In genomic region chr4:173609158-173609557, GRCh38 we compare ENCODE assay signal across 15 cellular contexts.
"Had no signal": no experiment of that assay in that cellular context is flagged by ENCODE, and none has a peak within 500 bp of the region (broad histone marks: within the 10 kb centered on the region; RNA-seq: fewer than 3 reads in every experiment).

No MANE protein-coding gene starts in this region.

- H3K79me2 ChIP-seq: parathyroid adenoma had no signal

- H3K4me3 Mint-ChIP-seq: activated CD4-positive, alpha-beta memory T cell treated with anti-CD3 and anti-CD28 coated beads, Interleukin-2, amount 10 ng/mL, durations not matched to agents 7 days and 5 days; activated naive CD4-positive, alpha-beta T cell treated with anti-CD3 and anti-CD28 coated beads, Interleukin-2, amount 50 U/mL, for 24 hours; stimulated activated naive B cell treated with anti-CD40 and anti-IgM and Interleukin-4, amounts not matched to agents 10 μg/mL and 1 μg/mL and 100 μg/mL, for 72 hours; T-helper 17 cell had no signal

- H3K36me3 Mint-ChIP-seq: activated naive CD4-positive, alpha-beta T cell treated with anti-CD3 and anti-CD28 coated beads, Interleukin-2, amount 50 U/mL, for 24 hours; stimulated activated naive B cell treated with anti-CD40 and anti-IgM and Interleukin-4, amounts not matched to agents 10 μg/mL and 1 μg/mL and 100 μg/mL, for 72 hours had no signal

- H3K27ac ChIP-seq: adrenal gland, cardiac muscle cell, dorsolateral prefrontal cortex, gastroesophageal sphincter, parathyroid adenoma, thyroid gland had no signal

- H3K4me3 ChIP-seq: adrenal gland, cardiac muscle cell, dorsolateral prefrontal cortex, gastroesophageal sphincter, thyroid gland had no signal

- H3K27me3 Mint-ChIP-seq: activated CD4-positive, alpha-beta memory T cell treated with anti-CD3 and anti-CD28 coated beads, Interleukin-2, amount 10 ng/mL, durations not matched to agents 7 days and 5 days; T-helper 17 cell had no signal

- H3K9ac ChIP-seq: parathyroid adenoma had no signal

- H3K4me1 Mint-ChIP-seq: activated CD4-positive, alpha-beta memory T cell treated with anti-CD3 and anti-CD28 coated beads, Interleukin-2, amount 10 ng/mL, durations not matched to agents 7 days and 5 days; activated naive CD4-positive, alpha-beta T cell treated with anti-CD3 and anti-CD28 coated beads, Interleukin-2, amount 50 U/mL, for 24 hours; stimulated activated naive B cell treated with anti-CD40 and anti-IgM and Interleukin-4, amounts not matched to agents 10 μg/mL and 1 μg/mL and 100 μg/mL, for 72 hours; T-helper 17 cell had no signal

- DNase-seq: activated CD4-positive, alpha-beta memory T cell treated with anti-CD3 and anti-CD28 coated beads, Interleukin-2, amount 10 ng/mL, durations not matched to agents 7 days and 5 days; activated CD4-positive, alpha-beta T cell treated with anti-CD3 and anti-CD28 coated beads for 4 hours; activated effector memory CD4-positive, alpha-beta T cell treated with anti-CD3 and anti-CD28 coated beads, Interleukin-2, amount 50 U/mL, for 16 hours; activated T-cell treated with anti-CD3 and anti-CD28 coated beads, Interleukin-2, amount 50 U/mL, for 48 hours; adrenal gland; dorsolateral prefrontal cortex; erythroblast; kidney glomerular epithelial cell; stimulated activated naive B cell treated with anti-CD40 and anti-IgM and Interleukin-4, amounts not matched to agents 10 μg/mL and 1 μg/mL and 100 μg/mL, for 72 hours; T-helper 17 cell; thyroid gland had no signal

- H3K9me3 Mint-ChIP-seq: activated CD4-positive, alpha-beta memory T cell treated with anti-CD3 and anti-CD28 coated beads, Interleukin-2, amount 10 ng/mL, durations not matched to agents 7 days and 5 days; activated naive CD4-positive, alpha-beta T cell treated with anti-CD3 and anti-CD28 coated beads, Interleukin-2, amount 50 U/mL, for 24 hours had no signal

- H3K27ac Mint-ChIP-seq: activated CD4-positive, alpha-beta memory T cell treated with anti-CD3 and anti-CD28 coated beads, Interleukin-2, amount 10 ng/mL, durations not matched to agents 7 days and 5 days; activated naive CD4-positive, alpha-beta T cell treated with anti-CD3 and anti-CD28 coated beads, Interleukin-2, amount 50 U/mL, for 24 hours; stimulated activated naive B cell treated with anti-CD40 and anti-IgM and Interleukin-4, amounts not matched to agents 10 μg/mL and 1 μg/mL and 100 μg/mL, for 72 hours; T-helper 17 cell had no signal

- H3K36me3 ChIP-seq: adrenal gland, cardiac muscle cell, gastroesophageal sphincter, thyroid gland had no signal

- H3K4me1 ChIP-seq: adrenal gland, gastroesophageal sphincter, parathyroid adenoma, thyroid gland had no signal

- H3K27me3 ChIP-seq: adrenal gland, cardiac muscle cell, gastroesophageal sphincter, thyroid gland had no signal

- H3K9me3 ChIP-seq: adrenal gland, gastroesophageal sphincter, thyroid gland had no signal
